8 cellular contexts compared by ENCODE assay signal in genomic region chr12:7934153-7934552, GRCh38. TPM values are rescaled to one million over a fixed set of nuclear protein-coding genes. Genes with fewer than 3 reads are reported as not detected.
DNase-seq lines count a peak whose midpoint lies in the region; ATAC-seq and TF ChIP-seq lines count a peak whose summit lies in the region.

No MANE protein-coding gene starts in this region.

- no peak for TF ChIP-seq CTCF in OCI-LY3 (IDR thresholded peaks at IDR 0.05; ENCODE audit: low read depth, low read length)
- no peak for TF ChIP-seq CTCF in foreskin keratinocyte (conservative IDR thresholded peaks at IDR 0.05)

- ATAC-seq in foreskin keratinocyte (no peak), HG02610 (IDR thresholded peaks at IDR 0.05; ENCODE audit: unreplicated experiment) (no peak)

- H3K36me3 ChIP-seq in OCI-LY3 (replicated peaks; ENCODE audit: low read depth, low read length) = no peaks in the 10 kb centered on the region

- peak overlapping the region; percentile 91 for H3K4me2 ChIP-seq in OCI-LY3 (ENCODE audit: low read length)

- H3K27ac ChIP-seq in OCI-LY3 (ENCODE audit: low read length) = no peak overlapping the region
- H3K27ac ChIP-seq in foreskin keratinocyte = peak overlapping the region; percentile 0

- DNase-seq in ELR (ENCODE audit: low read depth) (peak; percentile 30), foreskin keratinocyte (no peak), skeletal muscle cell (ENCODE audit: low read depth) (no peak), NCI-H510A treated with DMSO at 0.1 percent for 48 hours (lab: John Stamatoyannopoulos, UW) (no peak), NCI-H774 (lab: John Stamatoyannopoulos, UW) (no peak), AG08396 (ENCODE audit: low spot score) (no peak)

- H3K79me2 ChIP-seq in OCI-LY3 (ENCODE audit: low read length) = no peaks in the 10 kb centered on the region

- peak overlapping the region; percentile 34; the same call in 1 of the 2 replicates for H3K9ac ChIP-seq in OCI-LY3 (ENCODE audit: low read length)

- H3K4me3 ChIP-seq in OCI-LY3 (ENCODE audit: low read length) (peak overlapping the region; percentile 89), skeletal muscle cell (ENCODE audit: low read depth, low read length) (peak overlapping the region; percentile 90)

- no peaks in the 10 kb centered on the region for H3K27me3 ChIP-seq in OCI-LY3 (ENCODE audit: low read depth, low read length)
- H3K27me3 ChIP-seq in foreskin keratinocyte = no peaks in the 10 kb centered on the region

- no peaks in the 10 kb centered on the region for H3K9me3 ChIP-seq in OCI-LY3 (ENCODE audit: insufficient read depth, low read length)

- H2AFZ ChIP-seq in OCI-LY3 (ENCODE audit: low read depth, low read length) = no peak overlapping the region

- no peaks in the 10 kb centered on the region for H4K20me1 ChIP-seq in OCI-LY3 (ENCODE audit: insufficient read depth, low read length)

- H3K4me1 ChIP-seq in OCI-LY3 (ENCODE audit: low read length) (peaks cover 26% of the 10 kb centered on the region), foreskin keratinocyte (peaks cover 4% of the 10 kb centered on the region)

RNA-seq across cellular contexts. Expression of gene SLC2A3, which starts 1.8 kb away (rescaled TPM):
- 10.8 and 12.2 TPM in 2 replicates for total RNA-seq in foreskin keratinocyte
- 6.3 and 6.5 TPM in 2 replicates for polyA plus RNA-seq in foreskin keratinocyte
